13 cellular contexts compared by ENCODE assay signal in genomic region chr16:48831081-48831722, GRCh38.
A peak's percentile ranks its signal among the peaks of the same experiment; 100 is the strongest.
DNase-seq lines count a peak whose midpoint lies in the region; ATAC-seq and TF ChIP-seq lines count a peak whose summit lies in the region.
"Had no signal": no experiment of that assay in that cellular context is flagged by ENCODE, and none has a peak within 500 bp of the region (broad histone marks: within the 10 kb centered on the region; RNA-seq: fewer than 3 reads in every experiment).

No MANE protein-coding gene starts in this region.

- H3K36me3 ChIP-seq in RWPE2 (ENCODE audit: low read depth) (no peaks in the 10 kb centered on the region), transverse colon (no peaks in the 10 kb centered on the region)

- no peak overlapping the region for H3K23ac ChIP-seq in H9 (ENCODE audit: insufficient read length, low read depth, low read length)

- H3K4me2 ChIP-seq in H9 (ENCODE audit: insufficient read depth, insufficient read length, low read length): no peak overlapping the region

- no peak overlapping the region for H2BK15ac ChIP-seq in H9 (ENCODE audit: low read depth, low read length)

- no peaks in the 10 kb centered on the region for H3K79me2 ChIP-seq in H9 (ENCODE audit: insufficient read depth, low read length)

- no peak for TF ChIP-seq POLR2A in transverse colon (IDR thresholded peaks at IDR 0.05)

- H3K4me1 ChIP-seq in H9 (ENCODE audit: insufficient read depth, low read length): peaks cover 2% of the 10 kb centered on the region; the same call in 1 of the 2 replicates
- H3K4me1 ChIP-seq in RWPE2 (ENCODE audit: insufficient read depth, poor library complexity, severe bottlenecking): no peaks in the 10 kb centered on the region
- H3K4me1 ChIP-seq in transverse colon: no peaks in the 10 kb centered on the region

- no peak overlapping the region for H3K14ac ChIP-seq in H9 (ENCODE audit: insufficient read depth, low read length)

- no peak overlapping the region for H3K18ac ChIP-seq in H9 (ENCODE audit: insufficient read length, low read depth, low read length)

- ATAC-seq in RWPE2 (ENCODE audit: low read depth): no peak
- ATAC-seq in natural killer cell treated with Interleukin-12 subunit alpha and Interleukin-12 subunit beta and Interleukin-15 and Interleukin-18, amount 100 ng/mL, for 72 hours: no peak
- ATAC-seq: activated CD8-positive, alpha-beta memory T cell treated with anti-CD3 and anti-CD28 coated beads, Interleukin-2, amount 10 ng/mL, durations not matched to agents 7 days and 5 days; CD8-positive, alpha-beta T cell had no signal

- intact Hi-C loops in transverse colon (cut with DNase I; ENCODE audit: low total_unique reads): no loop called here

- no peak overlapping the region for H4K91ac ChIP-seq in H9 (ENCODE audit: insufficient read length, low read depth, low read length)

- H4K5ac ChIP-seq in H9 (ENCODE audit: insufficient read length, low read depth, low read length): no peak overlapping the region

- H3K27me3 ChIP-seq in H9 (ENCODE audit: insufficient read depth, low read length) (no peaks in the 10 kb centered on the region), RWPE2 (ENCODE audit: insufficient read depth, poor library complexity, severe bottlenecking) (peaks cover under 1% of the 10 kb centered on the region), transverse colon (no peaks in the 10 kb centered on the region)

- no peaks in the 10 kb centered on the region for H3K9me3 ChIP-seq in H9 (ENCODE audit: control insufficient read depth, low read depth, low read length)
- no peaks in the 10 kb centered on the region for H3K9me3 ChIP-seq in RWPE2 (ENCODE audit: severe bottlenecking)
- no peaks in the 10 kb centered on the region for H3K9me3 ChIP-seq in transverse colon

- TF ChIP-seq EP300 in transverse colon (IDR thresholded peaks at IDR 0.05; ENCODE audit: low read depth): no peak

- no peak overlapping the region for H2AFZ ChIP-seq in H9 (ENCODE audit: low read length)

- H3K4ac ChIP-seq in H9 (ENCODE audit: low read depth, low read length): no peak overlapping the region

- no peak overlapping the region for H3K56ac ChIP-seq in H9 (ENCODE audit: insufficient read length, low read depth, low read length)

- H3K9me3 Mint-ChIP-seq in H9: no peaks in the 10 kb centered on the region
- peaks cover 6% of the 10 kb centered on the region for H3K9me3 Mint-ChIP-seq in natural killer cell treated with Interleukin-12 subunit alpha and Interleukin-12 subunit beta and Interleukin-15 and Interleukin-18, amount 100 ng/mL, for 72 hours
- H3K9me3 Mint-ChIP-seq: activated naive CD8-positive, alpha-beta T cell treated with anti-CD3 and anti-CD28 coated beads for 36 hours had no signal

- H3K9ac ChIP-seq in H9 (ENCODE audit: extremely low read depth, insufficient read length, low read length): no peak overlapping the region

- H2BK5ac ChIP-seq in H9 (ENCODE audit: insufficient read length, low read length): no peak overlapping the region

- no CpG with 5 or more reads among the region's 4 CpGs for WGBS in H9 (ENCODE audit: extremely low coverage, insufficient read length, low lambda C conversion rate)
- 14 to 23% methylated on average over 4 of the region's 4 CpGs for WGBS in transverse colon (ENCODE audit: low coverage in 1 of 2), 2 donors

- no peak overlapping the region for H3K4me3 Mint-ChIP-seq in H9
- H3K4me3 Mint-ChIP-seq in natural killer cell treated with Interleukin-12 subunit alpha and Interleukin-12 subunit beta and Interleukin-15 and Interleukin-18, amount 100 ng/mL, for 72 hours: no peak overlapping the region
- H3K4me3 Mint-ChIP-seq: activated CD8-positive, alpha-beta memory T cell treated with anti-CD3 and anti-CD28 coated beads, Interleukin-2, amount 10 ng/mL, durations not matched to agents 7 days and 5 days; activated naive CD8-positive, alpha-beta T cell treated with anti-CD3 and anti-CD28 coated beads for 36 hours; CD8-positive, alpha-beta T cell had no signal

- no peak overlapping the region for H2BK20ac ChIP-seq in H9 (ENCODE audit: low read depth, low read length, poor library complexity, severe bottlenecking)

- no peak overlapping the region for H2BK120ac ChIP-seq in H9 (ENCODE audit: low read depth, low read length, poor library complexity, severe bottlenecking)

- no peak overlapping the region for H3T11ph ChIP-seq in H9 (ENCODE audit: low read length)

- peaks cover 5% of the 10 kb centered on the region for H3K27me3 Mint-ChIP-seq in H9 (ENCODE audit: low read depth)
- H3K27me3 Mint-ChIP-seq in natural killer cell treated with Interleukin-12 subunit alpha and Interleukin-12 subunit beta and Interleukin-15 and Interleukin-18, amount 100 ng/mL, for 72 hours: no peaks in the 10 kb centered on the region
- H3K27me3 Mint-ChIP-seq: activated CD8-positive, alpha-beta memory T cell treated with anti-CD3 and anti-CD28 coated beads, Interleukin-2, amount 10 ng/mL, durations not matched to agents 7 days and 5 days; activated naive CD8-positive, alpha-beta T cell treated with anti-CD3 and anti-CD28 coated beads for 36 hours had no signal

- H3K27ac ChIP-seq in H9 (ENCODE audit: insufficient read length, low read depth, low read length) (no peak overlapping the region), RWPE2 (ENCODE audit: poor library complexity, severe bottlenecking) (no peak overlapping the region), transverse colon (no peak overlapping the region)

- no peaks in the 10 kb centered on the region for H3K36me3 Mint-ChIP-seq in H9 (ENCODE audit: insufficient read depth in 1 of 3, low read depth in 3 of 3)
- H3K36me3 Mint-ChIP-seq in natural killer cell treated with Interleukin-12 subunit alpha and Interleukin-12 subunit beta and Interleukin-15 and Interleukin-18, amount 100 ng/mL, for 72 hours: no peaks in the 10 kb centered on the region
- H3K36me3 Mint-ChIP-seq: activated CD8-positive, alpha-beta memory T cell treated with anti-CD3 and anti-CD28 coated beads, Interleukin-2, amount 10 ng/mL, durations not matched to agents 7 days and 5 days; activated naive CD8-positive, alpha-beta T cell treated with anti-CD3 and anti-CD28 coated beads for 36 hours; CD8-positive, alpha-beta T cell had no signal

- H4K20me1 ChIP-seq in H9 (ENCODE audit: control insufficient read depth, insufficient read depth, insufficient read length): no peaks in the 10 kb centered on the region

- H3K4me3 ChIP-seq in RWPE2 (ENCODE audit: severe bottlenecking) (no peak overlapping the region), transverse colon (no peak overlapping the region)

- no peak overlapping the region for H3K27ac Mint-ChIP-seq in H9
- no peak overlapping the region for H3K27ac Mint-ChIP-seq in natural killer cell treated with Interleukin-12 subunit alpha and Interleukin-12 subunit beta and Interleukin-15 and Interleukin-18, amount 100 ng/mL, for 72 hours
- H3K27ac Mint-ChIP-seq: activated CD8-positive, alpha-beta memory T cell treated with anti-CD3 and anti-CD28 coated beads, Interleukin-2, amount 10 ng/mL, durations not matched to agents 7 days and 5 days; activated naive CD8-positive, alpha-beta T cell treated with anti-CD3 and anti-CD28 coated beads for 36 hours; CD8-positive, alpha-beta T cell had no signal

- in situ Hi-C loops in transverse colon (cut with MboI; ENCODE audit: low pct_ligation_motif_present in 1 of 4, low pct_unique_long_range_greater_than_20kb in 1 of 4, low sequenced_read_pairs in 3 of 4): no loop called here

- H3K79me1 ChIP-seq in H9 (ENCODE audit: insufficient read depth, low read depth, low read length, poor library complexity, severe bottlenecking): no peaks in the 10 kb centered on the region

- H2AK5ac ChIP-seq in H9 (ENCODE audit: insufficient read length, low read length): no peak overlapping the region

- H3K23me2 ChIP-seq in H9 (ENCODE audit: insufficient read length, low read depth, low read length, poor library complexity, severe bottlenecking): no peaks in the 10 kb centered on the region

- H3K4me1 Mint-ChIP-seq in H9: peaks cover 10 to 17% of the 10 kb centered on the region in 2 experiments
- H3K4me1 Mint-ChIP-seq in natural killer cell treated with Interleukin-12 subunit alpha and Interleukin-12 subunit beta and Interleukin-15 and Interleukin-18, amount 100 ng/mL, for 72 hours (ENCODE audit: low read depth in 2 of 2): no peaks in the 10 kb centered on the region
- H3K4me1 Mint-ChIP-seq: activated CD8-positive, alpha-beta memory T cell treated with anti-CD3 and anti-CD28 coated beads, Interleukin-2, amount 10 ng/mL, durations not matched to agents 7 days and 5 days; activated naive CD8-positive, alpha-beta T cell treated with anti-CD3 and anti-CD28 coated beads for 36 hours had no signal

- DNase-seq in DMS 273 (lab: John Stamatoyannopoulos, UW; ENCODE audit: unreplicated experiment): peak; percentile 85
- peak; percentile 63 for DNase-seq in H9
- no peak for DNase-seq in RWPE2 (ENCODE audit: low spot score)
- peak; percentile 31 for DNase-seq in left kidney (ENCODE audit: low read depth, low spot score)
- no peak for DNase-seq in natural killer cell treated with Interleukin-12 subunit alpha and Interleukin-12 subunit beta and Interleukin-15 and Interleukin-18, amount 100 ng/mL, for 72 hours (ENCODE audit: low spot score)
- DNase-seq in transverse colon: no peak
- no peak for DNase-seq in DMS114 treated with DMSO at 0.1 percent for 48 hours (lab: John Stamatoyannopoulos, UW; ENCODE audit: unreplicated experiment)
- no peak for DNase-seq in glomerular visceral epithelial cell (ENCODE audit: extremely low spot score)
- DNase-seq: activated CD8-positive, alpha-beta memory T cell treated with anti-CD3 and anti-CD28 coated beads, Interleukin-2, amount 10 ng/mL, durations not matched to agents 7 days and 5 days; activated naive CD8-positive, alpha-beta T cell treated with anti-CD3 and anti-CD28 coated beads for 36 hours; CD8-positive, alpha-beta T cell; NCI-H774; T1000 had no signal

- TF ChIP-seq CTCF in H9 (conservative IDR thresholded peaks at IDR 0.05) (peak; percentile 67), RWPE2 (IDR thresholded peaks at IDR 0.05; ENCODE audit: poor library complexity, severe bottlenecking) (peak; percentile 7), transverse colon (IDR thresholded peaks at IDR 0.05) (no peak)

- H4K8ac ChIP-seq in H9 (replicated peaks; ENCODE audit: insufficient read length, low read depth, low read length): no peak overlapping the region

- no peak overlapping the region for H2BK12ac ChIP-seq in H9 (ENCODE audit: insufficient read length, low read depth, low read length)

Comparison
In these comparisons a context has a peak if more than half of its experiments do, and no peak if none do; other contexts are left out.
1. DNase-seq: peak in DMS 273 (single experiment), H9 (single experiment) and left kidney (single experiment); none in RWPE2 (single experiment), natural killer cell treated with Interleukin-12 subunit alpha and Interleukin-12 subunit beta and Interleukin-15 and Interleukin-18, amount 100 ng/mL, for 72 hours (single experiment), transverse colon (single experiment), DMS114 treated with DMSO at 0.1 percent for 48 hours (single experiment) and glomerular visceral epithelial cell (single experiment).
2. CTCF ChIP-seq: peak in H9 (single experiment) and RWPE2 (single experiment); none in transverse colon (0 of 5).